Comparison of ENCODE assay signal across 1 cellular context in genomic region chr16:21185659-21186325, GRCh38.
TF ChIP-seq lines count a peak whose summit lies in the region.

No MANE protein-coding gene starts in this region.

TF ChIP-seq in HepG2, 621 proteins besides CTCF, POLR2A, EP300 and RAD21 (continues in another document):
- TF ChIP-seq ZFY (CRISPR knock-in tag; IDR thresholded peaks at IDR 0.05) (0 out of 2 replicates have a peak, but pooled peaks have one; percentile 34), SNAI1 (CRISPR knock-in tag; IDR thresholded peaks at IDR 0.05; ENCODE audit: borderline replicate concordance) (peak; percentile 44; the same call in 1 of the 2 replicates), HNF1A (IDR thresholded peaks at IDR 0.05; ENCODE audit: low read depth) (no peak), HNF1A (CRISPR knock-in tag; IDR thresholded peaks at IDR 0.05; ENCODE audit: borderline replicate concordance) (no peak), ZBTB34 (CRISPR knock-in tag; IDR thresholded peaks at IDR 0.05) (0 out of 2 replicates have a peak, but pooled peaks have one; percentile 2), BORCS8-MEF2B (CRISPR knock-in tag; IDR thresholded peaks at IDR 0.05) (0 out of 2 replicates have a peak, but pooled peaks have one; percentile 25), ZNF550 (CRISPR knock-in tag; IDR thresholded peaks at IDR 0.05; ENCODE audit: borderline replicate concordance) (0 out of 2 replicates have a peak, but pooled peaks have one; percentile 42), ONECUT2 (CRISPR knock-in tag; IDR thresholded peaks at IDR 0.05) (no peak), ZMAT3 (CRISPR knock-in tag; conservative IDR thresholded peaks at IDR 0.05) (0 out of 2 replicates have a peak, but pooled peaks have one; percentile 26), ADNP (CRISPR knock-in tag; IDR thresholded peaks at IDR 0.05) (0 out of 2 replicates have a peak, but pooled peaks have one; percentile 14), ZNF160 (CRISPR knock-in tag; IDR thresholded peaks at IDR 0.05) (0 out of 2 replicates have a peak, but pooled peaks have one; percentile 36), ZBTB3 (CRISPR knock-in tag; IDR thresholded peaks at IDR 0.05; ENCODE audit: borderline replicate concordance, low read depth) (no peak), ZNF776 (CRISPR knock-in tag; IDR thresholded peaks at IDR 0.05) (0 out of 2 replicates have a peak, but pooled peaks have one; percentile 36), SRSF1 (optimal IDR thresholded peaks at IDR 0.05; ENCODE audit: low read depth, low read length) (no peak), MAX (IDR thresholded peaks at IDR 0.05) (no peak), RFXANK (CRISPR knock-in tag; IDR thresholded peaks at IDR 0.05) (0 out of 2 replicates have a peak, but pooled peaks have one; percentile 24), KDM2A (CRISPR knock-in tag; IDR thresholded peaks at IDR 0.05; ENCODE audit: borderline replicate concordance, low read depth) (peak; percentile 64; the same call in 1 of the 2 replicates), ZNF703 (CRISPR knock-in tag; IDR thresholded peaks at IDR 0.05; ENCODE audit: borderline replicate concordance) (no peak), RFX5 (IDR thresholded peaks at IDR 0.05; ENCODE audit: low read depth, low read length) (no peak), IRF9 (CRISPR knock-in tag; IDR thresholded peaks at IDR 0.05; ENCODE audit: borderline replicate concordance) (no peak), BRCA1 (CRISPR knock-in tag; IDR thresholded peaks at IDR 0.05) (0 out of 2 replicates have a peak, but pooled peaks have one; percentile 22), HIVEP1 (CRISPR knock-in tag; IDR thresholded peaks at IDR 0.05) (0 out of 2 replicates have a peak, but pooled peaks have one; percentile 19), SMC3 (IDR thresholded peaks at IDR 0.05; ENCODE audit: low read length) (no peak), NFE2L2 (IDR thresholded peaks at IDR 0.05; ENCODE audit: low read length) (no peak), THAP9 (CRISPR knock-in tag; IDR thresholded peaks at IDR 0.05; ENCODE audit: borderline replicate concordance) (0 out of 2 replicates have a peak, but pooled peaks have one; percentile 18), SNAPC2 (CRISPR knock-in tag; IDR thresholded peaks at IDR 0.05) (0 out of 2 replicates have a peak, but pooled peaks have one; percentile 12), NBN (conservative IDR thresholded peaks at IDR 0.05) (no peak), KDM5B (CRISPR knock-in tag; IDR thresholded peaks at IDR 0.05; ENCODE audit: borderline replicate concordance) (0 out of 2 replicates have a peak, but pooled peaks have one; percentile 20), KAT2B (IDR thresholded peaks at IDR 0.05; ENCODE audit: borderline replicate concordance, low read depth, low read length) (no peak), MLXIP (CRISPR knock-in tag; IDR thresholded peaks at IDR 0.05; ENCODE audit: borderline replicate concordance) (no peak), ZFP91 (CRISPR knock-in tag; IDR thresholded peaks at IDR 0.05; ENCODE audit: borderline replicate concordance) (0 out of 2 replicates have a peak, but pooled peaks have one; percentile 4), PRMT3 (CRISPR knock-in tag; IDR thresholded peaks at IDR 0.05; ENCODE audit: borderline replicate concordance, low read depth) (peak; percentile 80; the same call in 1 of the 2 replicates), KLF12 (CRISPR knock-in tag; IDR thresholded peaks at IDR 0.05; ENCODE audit: borderline replicate concordance) (no peak), ZNF501 (CRISPR knock-in tag; IDR thresholded peaks at IDR 0.05) (0 out of 2 replicates have a peak, but pooled peaks have one; percentile 19), CCAR2 (optimal IDR thresholded peaks at IDR 0.05; ENCODE audit: low read depth, low read length) (peak; percentile 35), U2AF2 (IDR thresholded peaks at IDR 0.05; ENCODE audit: low read depth, low read length) (no peak), MED13 (CRISPR knock-in tag; IDR thresholded peaks at IDR 0.05) (0 out of 2 replicates have a peak, but pooled peaks have one; percentile 9), PAXIP1 (CRISPR knock-in tag; conservative IDR thresholded peaks at IDR 0.05) (no peak), THAP7 (CRISPR knock-in tag; IDR thresholded peaks at IDR 0.05) (0 out of 2 replicates have a peak, but pooled peaks have one; percentile 19), NR0B2 (CRISPR knock-in tag; IDR thresholded peaks at IDR 0.05) (0 out of 2 replicates have a peak, but pooled peaks have one; percentile 11)
